9 cellular contexts compared by ENCODE assay signal in the genomic region with DNA sequence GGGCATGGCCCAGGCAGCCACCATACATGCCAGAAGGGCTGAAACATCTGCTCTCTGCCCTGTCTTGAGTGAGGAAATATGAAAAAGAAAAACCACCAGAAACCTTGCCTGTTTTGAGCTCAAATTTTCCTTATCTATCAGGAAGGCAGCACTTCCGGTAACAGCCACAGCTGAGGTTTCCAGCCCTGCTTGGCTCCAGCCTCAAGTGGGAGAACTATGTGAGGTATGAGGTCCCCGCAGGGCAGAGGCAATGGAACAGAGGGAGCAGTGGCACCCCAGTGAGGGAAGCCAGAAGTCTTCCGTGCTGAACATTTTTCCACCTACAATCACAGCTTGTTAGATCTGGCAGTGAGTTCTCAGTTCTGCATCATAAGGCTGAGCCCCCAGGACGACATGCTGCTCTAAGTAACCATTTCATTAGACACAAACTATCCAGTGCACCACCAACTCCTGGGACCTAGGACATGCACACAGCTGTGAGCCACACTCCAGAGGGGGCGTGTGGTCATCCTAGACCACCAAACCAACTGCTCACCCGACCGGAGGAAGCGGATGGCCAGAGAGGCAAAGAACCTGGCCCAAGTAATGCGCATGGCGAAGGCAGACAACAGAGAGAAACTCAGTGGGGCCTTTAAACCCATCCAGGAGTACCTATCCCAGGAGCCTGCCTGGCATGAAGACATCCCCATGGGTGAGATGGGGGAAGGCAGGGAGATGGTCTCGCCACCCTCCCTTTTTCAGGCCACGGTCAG. TPM values are rescaled to one million over a fixed set of nuclear protein-coding genes. Genes with fewer than 3 reads are reported as not detected.
DNase-seq lines count a peak whose midpoint lies in the region; ATAC-seq and TF ChIP-seq lines count a peak whose summit lies in the region.
"Had no signal": no experiment of that assay in that cellular context is flagged by ENCODE, and none has a peak within 500 bp of the region (broad histone marks: within the 10 kb centered on the region; RNA-seq: fewer than 3 reads in every experiment).

No MANE protein-coding gene starts in this region.

- no peaks in the 10 kb centered on the region for H3K9me3 Mint-ChIP-seq in activated B cell treated with CpG ODN at 0.5 μM for 24 hours

- CTCF ChIA-PET in activated B cell treated with CpG ODN at 0.5 μM for 24 hours (lab: Charles Lee): no interaction called here

- peak; percentile 86 for DNase-seq in Daoy (ENCODE audit: low read depth)
- no peak for DNase-seq in activated B cell treated with CpG ODN at 0.5 μM for 24 hours
- DNase-seq in fibroblast of pulmonary artery (ENCODE audit: low read depth): peak; percentile 97
- DNase-seq in pulmonary artery endothelial cell (ENCODE audit: low read depth, low spot score): peak; percentile 91
- DNase-seq in HCEC 1CT: no peak
- DNase-seq in T-helper 9 cell: no peak

- H3K4me3 ChIP-seq in fibroblast of pulmonary artery (replicated peaks; ENCODE audit: low read depth, low read length): no peak overlapping the region
- H3K4me3 ChIP-seq: pancreas had no signal

- POLR2A ChIA-PET in activated B cell treated with CpG ODN at 0.5 μM for 24 hours (lab: Charles Lee): interaction anchor here (0.9 kb wide), 1 partner anchor 23 kb away, joined by 4 read pairs; a partner anchor contains a TSS

- TF ChIP-seq CTCF in activated B cell treated with CpG ODN at 0.5 μM for 24 hours (IDR thresholded peaks at IDR 0.05) (no peak), fibroblast of pulmonary artery (IDR thresholded peaks at IDR 0.05; ENCODE audit: low read length, missing control alignments) (no peak)

- intact Hi-C loops in activated B cell treated with CpG ODN at 0.5 μM for 24 hours (cut with micrococcal nuclease): no loop called here

- peaks cover 35% of the 10 kb centered on the region for H3K4me1 Mint-ChIP-seq in activated B cell treated with CpG ODN at 0.5 μM for 24 hours

- no peak overlapping the region for H3K4me3 Mint-ChIP-seq in activated B cell treated with CpG ODN at 0.5 μM for 24 hours

- H3K36me3 Mint-ChIP-seq in activated B cell treated with CpG ODN at 0.5 μM for 24 hours (ENCODE audit: low read depth): peaks cover 91% of the 10 kb centered on the region

- no peak for ATAC-seq in activated B cell treated with CpG ODN at 0.5 μM for 24 hours (ENCODE audit: low read depth)
- ATAC-seq in GM21423 (IDR thresholded peaks at IDR 0.05; ENCODE audit: unreplicated experiment): no peak
- ATAC-seq in HG03097 (IDR thresholded peaks at IDR 0.05; ENCODE audit: low FRiP score, unreplicated experiment): no peak
- ATAC-seq: pancreas had no signal

- H3K27me3 Mint-ChIP-seq in activated B cell treated with CpG ODN at 0.5 μM for 24 hours: no peaks in the 10 kb centered on the region

- H3K27ac Mint-ChIP-seq in activated B cell treated with CpG ODN at 0.5 μM for 24 hours: peak overlapping the region; percentile 59

RNA-seq across cellular contexts. Expression of a gene that starts 22.6 kb away (rescaled TPM):
- 394 and 409 TPM in 2 replicates for total RNA-seq in Daoy (2014; rRNA removed; shearing (Covaris generic))
- total RNA-seq in activated B cell treated with CpG ODN at 0.5 μM for 24 hours (337 and 348 TPM in 2 replicates), pulmonary artery endothelial cell (622 and 632 TPM in 2 replicates)

Comparison
In these comparisons a context has a peak if more than half of its experiments do, and no peak if none do; other contexts are left out.
1. DNase-seq: peak in Daoy (single experiment), fibroblast of pulmonary artery (single experiment) and pulmonary artery endothelial cell (single experiment); none in activated B cell treated with CpG ODN at 0.5 μM for 24 hours (single experiment), HCEC 1CT (single experiment) and T-helper 9 cell (single experiment).